In genomic region chr15:74621546-74621920, GRCh38 we compare ENCODE assay signal across 1 cellular context.
A peak's percentile ranks its signal among the peaks of the same experiment; 100 is the strongest.
TF ChIP-seq lines count a peak whose summit lies in the region.

No MANE protein-coding gene starts in this region.

TF ChIP-seq in K562, 482 proteins besides CTCF, POLR2A, EP300 and RAD21:
- TF ChIP-seq ZNF354B (CRISPR knock-in tag; IDR thresholded peaks at IDR 0.05) (no peak), RBFOX2 (IDR thresholded peaks at IDR 0.05; ENCODE audit: low read depth, low read length) (peak; percentile 48), PHF8 (IDR thresholded peaks at IDR 0.05; ENCODE audit: borderline replicate concordance, low read length) (no peak), TFE3 (CRISPR knock-in tag; IDR thresholded peaks at IDR 0.05) (no peak), POLR2G (IDR thresholded peaks at IDR 0.05; ENCODE audit: low read depth, low read length) (0 out of 2 replicates have a peak, but pooled peaks have one; percentile 50), L3MBTL2 (IDR thresholded peaks at IDR 0.05) (no peak), TRIM28 (IDR thresholded peaks at IDR 0.05) (no peak)
